ENCODE assay signal across 11 cellular contexts in the genomic region with DNA sequence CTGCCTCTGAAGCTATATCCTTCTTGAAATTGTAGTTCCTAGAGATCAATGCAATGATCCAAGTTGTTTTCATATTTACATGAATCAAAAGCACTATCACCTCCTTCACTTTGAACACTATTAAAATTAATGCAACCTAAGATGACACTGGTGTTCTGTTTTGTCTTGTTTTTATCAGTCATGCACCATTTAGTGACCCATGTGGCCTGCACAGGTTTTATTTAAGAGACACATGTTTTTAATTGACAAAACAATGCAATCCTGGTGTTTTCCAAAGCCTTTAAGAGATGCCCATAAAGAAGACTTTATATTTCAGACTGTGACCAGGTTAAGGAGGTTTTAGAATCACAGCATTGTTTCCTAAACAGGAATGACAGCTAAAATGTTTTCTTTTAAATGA.
"Had no signal": no experiment of that assay in that cellular context is flagged by ENCODE, and none has a peak within 500 bp of the region (broad histone marks: within the 10 kb centered on the region; RNA-seq: fewer than 3 reads in every experiment).

No MANE protein-coding gene starts in this region.

- H3K27ac ChIP-seq: GM23248 had no signal

- H3K4me1 ChIP-seq: HAP-1 had no signal

- H3K4me3 Mint-ChIP-seq: GM23338, H9, HFFc6 had no signal

- H3K4me3 ChIP-seq: GM23248, GM23338, HAP-1 had no signal

- H3K4me1 Mint-ChIP-seq: GM23338, H9 had no signal

- ATAC-seq: GM23338, HCT116 had no signal

- H3K9me3 Mint-ChIP-seq: H9 had no signal

- H2AFZ ChIP-seq: GM23248, GM23338 had no signal

- DNase-seq: GM23248, GOT3, H7, H9, HCEC 1CT, HFFc6 had no signal

- H3K4me2 ChIP-seq: GM23338 had no signal

- FAIRE-seq: H1, H54 had no signal

- H3K9ac ChIP-seq: GM23248 had no signal

- H3K36me3 ChIP-seq: HAP-1 had no signal

- H3K27ac Mint-ChIP-seq: GM23338, H9, HFFc6 had no signal

- H3K9me3 ChIP-seq: HAP-1 had no signal
